Comparison of ENCODE assay signal across 23 cellular contexts in genomic region chr6:148082044-148082443, GRCh38.
"Had no signal": no experiment of that assay in that cellular context is flagged by ENCODE, and none has a peak within 500 bp of the region (broad histone marks: within the 10 kb centered on the region; RNA-seq: fewer than 3 reads in every experiment).

No MANE protein-coding gene starts in this region.

- H3K9me3 Mint-ChIP-seq: activated B cell treated with CpG ODN at 0.5 μM for 24 hours; activated T-cell treated with anti-CD3 and anti-CD28 coated beads, Interleukin-2, amount 50 U/mL, for 4 hours; T-cell had no signal

- H3K36me3 Mint-ChIP-seq: activated naive CD8-positive, alpha-beta T cell; T-cell had no signal

- H3K27me3 ChIP-seq: Peyer's patch had no signal

- H3K27ac ChIP-seq: Peyer's patch, RWPE1 had no signal

- H3K4me1 Mint-ChIP-seq: activated B cell treated with CpG ODN at 0.5 μM for 24 hours; activated CD4-positive, alpha-beta T cell treated with anti-CD3 and anti-CD28 coated beads, Interleukin-2, amount 10 ng/mL, durations not matched to agents 24 days and 14 days; T-cell had no signal

- DNase-seq: activated B cell treated with CpG ODN at 0.5 μM for 24 hours; activated CD4-positive, alpha-beta T cell treated with anti-CD3 and anti-CD28 coated beads for 1 hour; activated CD4-positive, alpha-beta T cell treated with anti-CD3 and anti-CD28 coated beads, Interleukin-2, amount 10 ng/mL, durations not matched to agents 24 days and 14 days; activated CD4-positive, alpha-beta T cell treated with anti-CD3 and anti-CD28 coated beads, Interleukin-2, amount 50 U/mL, for 48 hours; activated CD8-positive, alpha-beta memory T cell treated with anti-CD3 and anti-CD28 coated beads for 24 hours; activated effector memory CD4-positive, alpha-beta T cell treated with anti-CD3 and anti-CD28 coated beads, Interleukin-2, amount 50 U/mL, for 16 hours; activated naive CD4-positive, alpha-beta T cell treated with Interleukin-2 at 50 U/mL for 16 hours; activated T-cell treated with anti-CD3 and anti-CD28 coated beads, Interleukin-2, amount 50 U/mL, for 4 hours; Karpas-422; MM.1S; NCI-H1105 treated with DMSO at 0.1 percent for 48 hours; NCI-H1436 treated with DMSO at 0.1 percent for 48 hours; NCI-H187 treated with DMSO at 0.1 percent for 48 hours; NCI-H2081 treated with DMSO at 0.1 percent for 48 hours; NCI-H446; Peyer's patch; SHP77; T-cell; T-helper 2 cell; T1000 had no signal

- H3K4me3 Mint-ChIP-seq: activated B cell treated with CpG ODN at 0.5 μM for 24 hours; activated CD4-positive, alpha-beta T cell treated with anti-CD3 and anti-CD28 coated beads, Interleukin-2, amount 10 ng/mL, durations not matched to agents 24 days and 14 days; activated naive CD8-positive, alpha-beta T cell; activated T-cell treated with anti-CD3 and anti-CD28 coated beads, Interleukin-2, amount 50 U/mL, for 4 hours; T-cell had no signal

- H3K4me1 ChIP-seq: Peyer's patch had no signal

- H3K27ac Mint-ChIP-seq: activated B cell treated with CpG ODN at 0.5 μM for 24 hours; activated CD4-positive, alpha-beta T cell treated with anti-CD3 and anti-CD28 coated beads, Interleukin-2, amount 10 ng/mL, durations not matched to agents 24 days and 14 days; activated naive CD8-positive, alpha-beta T cell; T-cell had no signal

- ATAC-seq: activated T-cell treated with anti-CD3 and anti-CD28 coated beads, Interleukin-2, amount 50 U/mL, for 4 hours; K562; T-cell had no signal

- H3K9me3 ChIP-seq: Peyer's patch had no signal

- H3K4me3 ChIP-seq: K562, Peyer's patch had no signal

- H3K36me3 ChIP-seq: Peyer's patch had no signal
